ENCODE assay signal across 28 cellular contexts in the genomic region with DNA sequence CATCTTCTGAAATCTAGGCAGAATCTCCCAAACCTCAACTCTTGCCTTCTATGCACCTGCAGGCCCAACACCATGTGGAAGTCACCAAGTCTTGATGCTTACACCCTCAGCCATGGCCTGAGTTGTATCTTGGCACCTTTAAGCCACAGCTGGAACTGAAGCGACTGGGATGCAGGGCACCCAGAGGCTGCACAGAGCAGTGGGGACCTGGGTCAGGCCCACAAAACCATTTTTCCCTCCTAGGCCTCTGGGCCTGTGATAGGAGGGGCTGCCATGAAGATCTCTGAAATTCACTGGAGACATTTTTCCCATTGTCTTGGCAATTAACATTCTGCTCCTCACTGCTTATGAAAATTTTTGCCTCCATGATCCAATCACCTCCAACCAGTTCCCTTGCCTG.
"Had no signal": no experiment of that assay in that cellular context is flagged by ENCODE, and none has a peak within 500 bp of the region (broad histone marks: within the 10 kb centered on the region; RNA-seq: fewer than 3 reads in every experiment).

No MANE protein-coding gene starts in this region.

- DNase-seq: stimulated activated CD4-positive, alpha-beta T cell treated with anti-CD3 and anti-CD28 coated beads, Interleukin-2, amount 100 ng/mL, for 48 hours; stimulated activated CD4-positive, alpha-beta T cell treated with anti-CD3 and anti-CD28 coated beads, Interleukin-4, amount 100 ng/mL, for 1 hour; stimulated activated CD4-positive, alpha-beta T cell treated with anti-CD3 and anti-CD28 coated beads, Interleukin-4, amount 100 ng/mL, for 24 hours; stimulated activated CD4-positive, alpha-beta T cell treated with anti-CD3 and anti-CD28 coated beads, Interleukin-4, amount 100 ng/mL, for 4 hours; stimulated activated CD8-positive, alpha-beta memory T cell treated with anti-CD3 and anti-CD28 coated beads, Interleukin-4, amount 100 ng/mL, for 48 hours; stimulated activated naive B cell treated with anti-CD40 and anti-IgM and Interleukin-4, amounts not matched to agents 10 μg/mL and 1 μg/mL and 100 μg/mL, for 72 hours; stimulated activated naive CD4-positive, alpha-beta T cell; stimulated activated naive CD4-positive, alpha-beta T cell treated with Interleukin-2 at 50 U/mL for 16 hours; stimulated activated naive CD8-positive, alpha-beta T cell treated with anti-CD3 and anti-CD28 coated beads, Interleukin-15, amount 100 ng/mL, for 72 hours; stimulated activated naive CD8-positive, alpha-beta T cell treated with anti-CD3 and anti-CD28 coated beads, Interleukin-15, Interleukin-2, amounts not matched to agents 100 U/mL and 50 U/mL, for 24 hours; stomach; substantia nigra; testis; thyroid gland; tibial artery; transverse colon; trophoblast cell; upper lobe of left lung; upper lobe of right lung; uterus had no signal

- H3K27me3 Mint-ChIP-seq: stimulated activated memory B cell treated with anti-CD40 and anti-IgM and Interleukin-4, amounts not matched to agents 10 μg/mL and 1 μg/mL and 100 μg/mL, for 72 hours; stimulated activated naive B cell treated with anti-CD40 and anti-IgM and Interleukin-4, amounts not matched to agents 10 μg/mL and 1 μg/mL and 100 μg/mL, for 72 hours; stimulated activated naive CD8-positive, alpha-beta T cell treated with anti-CD3 and anti-CD28 coated beads, Interleukin-15, amount 100 ng/mL, for 72 hours; stimulated activated naive CD8-positive, alpha-beta T cell treated with anti-CD3 and anti-CD28 coated beads, Interleukin-15, Interleukin-2, amounts not matched to agents 100 ng/mL and 50 ng/mL, for 24 hours had no signal

- H3K36me3 Mint-ChIP-seq: stimulated activated effector memory CD8-positive, alpha-beta T cell treated with anti-CD3 and anti-CD28 coated beads, Interleukin-12 subunit alpha, Interleukin-12 subunit beta, amount 100 ng/mL, for 72 hours; stimulated activated memory B cell treated with anti-CD40 and anti-IgM and Interleukin-4, amounts not matched to agents 10 μg/mL and 1 μg/mL and 100 μg/mL, for 72 hours; stimulated activated naive B cell treated with anti-CD40 and anti-IgM and Interleukin-4, amounts not matched to agents 10 μg/mL and 1 μg/mL and 100 μg/mL, for 72 hours; type B pancreatic cell had no signal

- H3K9me3 Mint-ChIP-seq: type B pancreatic cell had no signal

- H3K4me3 Mint-ChIP-seq: stimulated activated effector memory CD8-positive, alpha-beta T cell treated with anti-CD3 and anti-CD28 coated beads, Interleukin-12 subunit alpha, Interleukin-12 subunit beta, amount 100 ng/mL, for 72 hours; stimulated activated memory B cell treated with anti-CD40 and anti-IgM and Interleukin-4, amounts not matched to agents 10 μg/mL and 1 μg/mL and 100 μg/mL, for 72 hours; stimulated activated naive B cell treated with anti-CD40 and anti-IgM and Interleukin-4, amounts not matched to agents 10 μg/mL and 1 μg/mL and 100 μg/mL, for 72 hours; stimulated activated naive CD8-positive, alpha-beta T cell treated with anti-CD3 and anti-CD28 coated beads, Interleukin-15, amount 100 ng/mL, for 72 hours; stimulated activated naive CD8-positive, alpha-beta T cell treated with anti-CD3 and anti-CD28 coated beads, Interleukin-15, Interleukin-2, amounts not matched to agents 100 ng/mL and 50 ng/mL, for 24 hours; type B pancreatic cell had no signal

- H3K27ac ChIP-seq: stomach, suprapubic skin, testis, thoracic aorta, thyroid gland, tibial artery, tibial nerve, transverse colon, upper lobe of left lung, upper lobe of right lung, uterus, vagina had no signal

- H3K4me3 ChIP-seq: stomach, suprapubic skin, testis, thoracic aorta, thyroid gland, tibial artery, tibial nerve, transverse colon, upper lobe of left lung, upper lobe of right lung, uterus, vagina had no signal

- H3K27ac Mint-ChIP-seq: stimulated activated effector memory CD8-positive, alpha-beta T cell treated with anti-CD3 and anti-CD28 coated beads, Interleukin-12 subunit alpha, Interleukin-12 subunit beta, amount 100 ng/mL, for 72 hours; stimulated activated memory B cell treated with anti-CD40 and anti-IgM and Interleukin-4, amounts not matched to agents 10 μg/mL and 1 μg/mL and 100 μg/mL, for 72 hours; stimulated activated naive B cell treated with anti-CD40 and anti-IgM and Interleukin-4, amounts not matched to agents 10 μg/mL and 1 μg/mL and 100 μg/mL, for 72 hours; stimulated activated naive CD8-positive, alpha-beta T cell treated with anti-CD3 and anti-CD28 coated beads, Interleukin-15, amount 100 ng/mL, for 72 hours; stimulated activated naive CD8-positive, alpha-beta T cell treated with anti-CD3 and anti-CD28 coated beads, Interleukin-15, Interleukin-2, amounts not matched to agents 100 ng/mL and 50 ng/mL, for 24 hours; type B pancreatic cell had no signal

- H3K9me3 ChIP-seq: testis, thoracic aorta, thyroid gland, tibial artery, transverse colon, upper lobe of right lung, uterus, vagina had no signal

- H3K4me1 Mint-ChIP-seq: stimulated activated effector memory CD8-positive, alpha-beta T cell treated with anti-CD3 and anti-CD28 coated beads, Interleukin-12 subunit alpha, Interleukin-12 subunit beta, amount 100 ng/mL, for 72 hours; stimulated activated memory B cell treated with anti-CD40 and anti-IgM and Interleukin-4, amounts not matched to agents 10 μg/mL and 1 μg/mL and 100 μg/mL, for 72 hours; stimulated activated naive B cell treated with anti-CD40 and anti-IgM and Interleukin-4, amounts not matched to agents 10 μg/mL and 1 μg/mL and 100 μg/mL, for 72 hours; stimulated activated naive CD8-positive, alpha-beta T cell treated with anti-CD3 and anti-CD28 coated beads, Interleukin-15, amount 100 ng/mL, for 72 hours had no signal

- H3K4me1 ChIP-seq: stomach, suprapubic skin, testis, thyroid gland, tibial nerve, transverse colon, upper lobe of left lung, upper lobe of right lung, uterus, vagina had no signal

- H3K36me3 ChIP-seq: stomach, suprapubic skin, thoracic aorta, thyroid gland, tibial artery, tibial nerve, transverse colon, upper lobe of left lung, upper lobe of right lung, uterus, vagina had no signal
